In the genomic region with DNA sequence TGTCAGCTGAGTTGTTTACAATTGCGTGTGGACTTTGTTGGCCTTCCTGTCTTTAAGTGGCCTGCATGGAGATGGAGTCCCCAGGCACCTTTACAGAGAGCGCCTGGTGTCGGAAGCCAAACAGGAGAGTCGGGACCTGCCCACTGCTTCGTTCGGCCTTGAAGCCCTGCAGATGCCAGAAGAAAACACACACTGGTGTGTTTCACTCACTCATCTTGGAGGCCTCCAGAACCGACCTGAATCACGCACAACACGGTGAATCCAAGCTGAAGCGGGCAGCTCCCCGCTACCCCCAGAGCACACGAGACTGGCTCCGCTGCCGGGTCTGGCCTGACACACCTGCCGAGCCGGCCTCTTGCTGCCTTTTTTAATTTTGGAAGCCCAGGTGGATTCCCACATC, we compare ENCODE assay signal across 12 cellular contexts.
DNase-seq lines count a peak whose midpoint lies in the region; ATAC-seq and TF ChIP-seq lines count a peak whose summit lies in the region.
"Had no signal": no experiment of that assay in that cellular context is flagged by ENCODE, and none has a peak within 500 bp of the region (broad histone marks: within the 10 kb centered on the region; RNA-seq: fewer than 3 reads in every experiment).

No MANE protein-coding gene starts in this region.

- H3K23ac ChIP-seq in H9 (ENCODE audit: insufficient read length, low read depth, low read length): no peak overlapping the region

- no peak overlapping the region for H3K9ac ChIP-seq in H9 (ENCODE audit: extremely low read depth, insufficient read length, low read length)

- peaks cover 37 to 47% of the 10 kb centered on the region in 2 experiments for H3K4me1 Mint-ChIP-seq in H9
- H3K4me1 Mint-ChIP-seq in nephron progenitor cell: peaks cover 80% of the 10 kb centered on the region
- H3K4me1 Mint-ChIP-seq: CD14-positive monocyte had no signal

- H2BK20ac ChIP-seq in H9 (ENCODE audit: low read depth, low read length, poor library complexity, severe bottlenecking): no peak overlapping the region

- no peak overlapping the region for H4K8ac ChIP-seq in H9 (replicated peaks; ENCODE audit: insufficient read length, low read depth, low read length)

- H3K9me3 Mint-ChIP-seq in H9 (peaks cover 0 to 2% of the 10 kb centered on the region in 2 experiments; a peak in 2 of 5 replicates), nephron progenitor cell (no peaks in the 10 kb centered on the region)
- H3K9me3 Mint-ChIP-seq: CD8-positive, alpha-beta T cell had no signal

- H3K4me1 ChIP-seq in H9 (ENCODE audit: insufficient read depth, low read length): no peaks in the 10 kb centered on the region
- H3K4me1 ChIP-seq: A549 had no signal

- H3K27me3 ChIP-seq in H9 (ENCODE audit: insufficient read depth, low read length): no peaks in the 10 kb centered on the region

- ATAC-seq in HG02938 (IDR thresholded peaks at IDR 0.05; ENCODE audit: unreplicated experiment): no peak
- ATAC-seq: A549; CD8-positive, alpha-beta T cell; HepG2 had no signal

- H3K27ac Mint-ChIP-seq in H9: no peak overlapping the region
- peak overlapping the region; percentile 84 for H3K27ac Mint-ChIP-seq in nephron progenitor cell
- H3K27ac Mint-ChIP-seq: CD8-positive, alpha-beta T cell had no signal

- H2BK5ac ChIP-seq in H9 (ENCODE audit: insufficient read length, low read length): no peak overlapping the region

- no peaks in the 10 kb centered on the region for H3K79me1 ChIP-seq in H9 (ENCODE audit: insufficient read depth, low read depth, low read length, poor library complexity, severe bottlenecking)

- no peaks in the 10 kb centered on the region for H3K79me2 ChIP-seq in H9 (ENCODE audit: insufficient read depth, low read length)

- no peaks in the 10 kb centered on the region for H3K9me3 ChIP-seq in H9 (ENCODE audit: control insufficient read depth, low read depth, low read length)
- H3K9me3 ChIP-seq: A549 had no signal

- H3K56ac ChIP-seq in H9 (ENCODE audit: insufficient read length, low read depth, low read length): no peak overlapping the region

- no peak overlapping the region for H3K18ac ChIP-seq in H9 (ENCODE audit: insufficient read length, low read depth, low read length)

- H3K4me3 Mint-ChIP-seq in H9: no peak overlapping the region
- H3K4me3 Mint-ChIP-seq in nephron progenitor cell: no peak overlapping the region
- H3K4me3 Mint-ChIP-seq: CD8-positive, alpha-beta T cell had no signal

- H4K5ac ChIP-seq in H9 (ENCODE audit: insufficient read length, low read depth, low read length): no peak overlapping the region

- no peaks in the 10 kb centered on the region for H3K23me2 ChIP-seq in H9 (ENCODE audit: insufficient read length, low read depth, low read length, poor library complexity, severe bottlenecking)

- no peak overlapping the region for H2AK5ac ChIP-seq in H9 (ENCODE audit: insufficient read length, low read length)

- H4K91ac ChIP-seq in H9 (ENCODE audit: insufficient read length, low read depth, low read length): no peak overlapping the region

- no peaks in the 10 kb centered on the region for H4K20me1 ChIP-seq in H9 (ENCODE audit: control insufficient read depth, insufficient read depth, insufficient read length)

- H2BK15ac ChIP-seq in H9 (ENCODE audit: low read depth, low read length): no peak overlapping the region

- H2BK12ac ChIP-seq in H9 (ENCODE audit: insufficient read length, low read depth, low read length): no peak overlapping the region

- no peak overlapping the region for H2BK120ac ChIP-seq in H9 (ENCODE audit: low read depth, low read length, poor library complexity, severe bottlenecking)

- H3T11ph ChIP-seq in H9 (ENCODE audit: low read length): no peak overlapping the region

- no peak overlapping the region for H3K27ac ChIP-seq in H9 (ENCODE audit: insufficient read length, low read depth, low read length)
- no peak overlapping the region for H3K27ac ChIP-seq in coronary artery
- H3K27ac ChIP-seq: A549 had no signal

- DNase-seq in H9: peak; percentile 21
- DNase-seq in coronary artery (ENCODE audit: low spot score): peak; percentile 41
- no peak for DNase-seq in nephron progenitor cell
- no peak for DNase-seq in HCEC 1CT
- DNase-seq in GDM1 (lab: John Stamatoyannopoulos, UW): no peak
- DNase-seq: CD8-positive, alpha-beta T cell; COR-L47; DMS53 had no signal

- no peak overlapping the region for H3K4me2 ChIP-seq in H9 (ENCODE audit: insufficient read depth, insufficient read length, low read length)
- H3K4me2 ChIP-seq: A549 had no signal

- TF ChIP-seq CTCF in H9 (conservative IDR thresholded peaks at IDR 0.05) (no peak), coronary artery (IDR thresholded peaks at IDR 0.05) (no peak), nephron progenitor cell (IDR thresholded peaks at IDR 0.05) (no peak)

- no peaks in the 10 kb centered on the region for H3K36me3 Mint-ChIP-seq in H9 (ENCODE audit: insufficient read depth in 1 of 3, low read depth in 3 of 3)
- no peaks in the 10 kb centered on the region for H3K36me3 Mint-ChIP-seq in nephron progenitor cell (ENCODE audit: low read depth)
- H3K36me3 Mint-ChIP-seq: CD14-positive monocyte; CD8-positive, alpha-beta T cell had no signal

- H3K4ac ChIP-seq in H9 (ENCODE audit: low read depth, low read length): no peak overlapping the region

- H3K4me3 ChIP-seq in coronary artery: no peak overlapping the region
- H3K4me3 ChIP-seq: A549 had no signal

- no peak overlapping the region; the same call in 1 of the 2 replicates for H3K14ac ChIP-seq in H9 (ENCODE audit: insufficient read depth, low read length)

- H3K27me3 Mint-ChIP-seq in H9 (ENCODE audit: low read depth) (peaks cover 12% of the 10 kb centered on the region), nephron progenitor cell (ENCODE audit: low read depth, poor library complexity) (peaks cover 2% of the 10 kb centered on the region)

- WGBS in H9 (ENCODE audit: extremely low coverage, insufficient read length, low lambda C conversion rate): no CpG with 5 or more reads among the region's 16 CpGs

- no peak overlapping the region for H2AFZ ChIP-seq in H9 (ENCODE audit: low read length)

Comparison
In these comparisons a context has a peak if more than half of its experiments do, and no peak if none do; other contexts are left out.
1. DNase-seq: peak in H9 (single experiment) and coronary artery (single experiment); none in nephron progenitor cell (single experiment), HCEC 1CT (single experiment) and GDM1 (single experiment).